8 cellular contexts compared by ENCODE assay signal in the genomic region with DNA sequence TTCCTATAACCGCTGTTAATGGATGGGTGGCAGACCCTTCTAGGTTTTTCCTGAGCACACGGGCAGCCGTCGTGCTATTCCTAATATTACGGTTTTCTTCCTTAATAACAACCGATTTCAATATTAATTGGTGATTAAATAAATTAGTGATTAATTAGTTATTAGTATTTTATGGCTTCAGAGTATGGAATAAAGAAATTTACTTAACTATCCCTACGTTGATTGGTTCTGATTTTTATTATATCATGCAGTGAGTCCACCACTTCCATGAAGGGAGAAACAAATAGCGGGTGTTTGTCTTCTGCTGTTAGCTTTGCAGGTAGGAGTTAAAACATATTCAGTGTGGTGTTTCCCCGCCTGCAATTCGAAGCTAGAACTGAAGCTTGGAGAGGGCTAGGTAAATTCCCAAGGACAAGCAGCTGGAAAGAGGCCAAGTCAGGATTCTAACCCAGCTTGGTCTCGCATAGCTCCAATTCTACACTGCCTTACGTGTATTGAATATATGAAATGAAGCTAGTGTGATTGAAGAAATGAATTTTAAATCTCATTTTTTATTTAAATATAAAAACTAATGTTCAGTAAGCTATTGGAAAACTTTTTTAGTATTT. TPM values are rescaled to one million over a fixed set of nuclear protein-coding genes. Genes with fewer than 3 reads are reported as not detected.
DNase-seq lines count a peak whose midpoint lies in the region; ATAC-seq and TF ChIP-seq lines count a peak whose summit lies in the region.

No MANE protein-coding gene starts in this region.

- H3K4me3 ChIP-seq in RWPE2 (ENCODE audit: severe bottlenecking): peak overlapping the region; percentile 49
- H3K4me3 ChIP-seq in ectodermal cell (ENCODE audit: insufficient read depth, low read depth, low read length): peak overlapping the region; percentile 90
- peak overlapping the region; percentile 86 for H3K4me3 ChIP-seq in urinary bladder (ENCODE audit: low read depth, low read length)

- H3K4me1 ChIP-seq in RWPE2 (ENCODE audit: insufficient read depth, poor library complexity, severe bottlenecking) (peaks cover 10% of the 10 kb centered on the region), ectodermal cell (ENCODE audit: control insufficient read depth, insufficient read depth, low read length) (peaks cover 20% of the 10 kb centered on the region), urinary bladder (ENCODE audit: insufficient read depth) (no peaks in the 10 kb centered on the region)

- WGBS in ectodermal cell, 2 experiments: 47 to 55% methylated on average over 7 to 11 of the region's 12 CpGs
- 19% methylated on average over 12 of the region's 12 CpGs for WGBS in urinary bladder

- no peaks in the 10 kb centered on the region for H3K27me3 ChIP-seq in RWPE2 (ENCODE audit: insufficient read depth, poor library complexity, severe bottlenecking)
- H3K27me3 ChIP-seq in ectodermal cell (ENCODE audit: control insufficient read depth, insufficient read depth, low read length, poor library complexity, severe bottlenecking): no peaks in the 10 kb centered on the region

- DNase-seq in NCI-H526 (lab: John Stamatoyannopoulos, UW): peak; percentile 0 to 1
- no peak for DNase-seq in NCI-H526 treated with DMSO at 0.1 percent for 48 hours (lab: John Stamatoyannopoulos, UW)
- DNase-seq in RWPE2 (ENCODE audit: low spot score): no peak
- DNase-seq in midbrain (lab: John Stamatoyannopoulos, UW): peak; percentile 44
- no peak for DNase-seq in central memory CD4-positive, alpha-beta T cell

- no peaks in the 10 kb centered on the region for H3K9me3 ChIP-seq in RWPE2 (ENCODE audit: severe bottlenecking)
- H3K9me3 ChIP-seq in ectodermal cell (ENCODE audit: control insufficient read depth, low read length): no peaks in the 10 kb centered on the region

- ATAC-seq in RWPE2 (ENCODE audit: low read depth) (peak; percentile 33), HG03571 (IDR thresholded peaks at IDR 0.05; ENCODE audit: unreplicated experiment) (no peak)

- H3K27ac ChIP-seq in RWPE2 (ENCODE audit: poor library complexity, severe bottlenecking): peak overlapping the region; percentile 70
- H3K27ac ChIP-seq in ectodermal cell (ENCODE audit: insufficient read depth, low read depth, low read length, poor library complexity, severe bottlenecking): peak overlapping the region; percentile 96
- H3K27ac ChIP-seq in urinary bladder (ENCODE audit: low read depth): peak overlapping the region; percentile 53

- no peak for TF ChIP-seq CTCF in RWPE2 (IDR thresholded peaks at IDR 0.05; ENCODE audit: poor library complexity, severe bottlenecking)

- H3K36me3 ChIP-seq in RWPE2 (ENCODE audit: low read depth): peaks cover 31% of the 10 kb centered on the region
- H3K36me3 ChIP-seq in ectodermal cell (ENCODE audit: control insufficient read depth, insufficient read depth, low read length): no peaks in the 10 kb centered on the region
- H3K36me3 ChIP-seq in urinary bladder (ENCODE audit: insufficient read depth): peaks cover 1% of the 10 kb centered on the region

RNA-seq across cellular contexts. Expression of a gene that starts 0.9 kb away (rescaled TPM):
- 40.2 TPM for polyA plus RNA-seq in ectodermal cell (2013, experiment 1 of 4)
- 44.0 TPM for polyA plus RNA-seq in ectodermal cell (2013, experiment 2 of 4)
- 34.1 TPM for polyA plus RNA-seq in ectodermal cell (2013, experiment 3 of 4)
- polyA plus RNA-seq in ectodermal cell (2013, experiment 4 of 4): 35.3 TPM
- total RNA-seq in urinary bladder: 31.5 TPM
- 23.3 TPM for polyA plus RNA-seq in urinary bladder

Comparison
In these comparisons a context has a peak if more than half of its experiments do, and no peak if none do; other contexts are left out.
1. DNase-seq: peak in NCI-H526 (2 of 2) and midbrain (single experiment); none in NCI-H526 treated with DMSO at 0.1 percent for 48 hours (single experiment), RWPE2 (single experiment) and central memory CD4-positive, alpha-beta T cell (single experiment).
2. Peak in every context shown above with its lines, with median percentiles within 50 percentile points of each other: H3K27ac ChIP-seq and H3K4me3 ChIP-seq.